In the genomic region with DNA sequence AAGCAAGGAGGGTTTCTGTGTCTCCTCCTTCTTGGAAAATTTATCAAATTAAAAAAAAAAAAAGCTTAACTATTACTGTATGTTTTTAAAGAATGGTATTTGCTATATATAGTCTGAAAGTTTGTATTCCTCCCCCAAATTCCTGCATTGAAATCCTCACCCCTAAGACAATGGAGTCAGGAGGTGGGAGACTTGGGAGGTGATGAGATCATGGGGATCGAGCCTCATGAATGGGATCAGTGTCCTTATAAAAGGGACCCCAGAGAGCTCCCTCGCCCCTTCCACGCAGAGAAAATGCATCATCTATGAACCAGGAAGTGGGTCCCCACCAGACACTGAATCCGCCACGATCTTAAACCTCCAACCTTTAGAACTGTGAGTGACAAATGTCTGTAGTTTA, we compare ENCODE assay signal across 12 cellular contexts.
"Had no signal": no experiment of that assay in that cellular context is flagged by ENCODE, and none has a peak within 500 bp of the region (broad histone marks: within the 10 kb centered on the region; RNA-seq: fewer than 3 reads in every experiment).

No MANE protein-coding gene starts in this region.

- DNase-seq: activated CD4-positive, alpha-beta T cell treated with anti-CD3 and anti-CD28 coated beads for 1 hour; activated CD4-positive, alpha-beta T cell treated with anti-CD3 and anti-CD28 coated beads, Interleukin-2, amount 50 U/mL, for 48 hours; activated T-cell treated with anti-CD3 and anti-CD28 coated beads, Interleukin-2, amount 50 U/mL, for 48 hours; effector CD8-positive, alpha-beta T cell; kidney glomerular epithelial cell; stimulated activated CD4-positive, alpha-beta T cell treated with anti-CD3 and anti-CD28 coated beads, Interleukin-15, amount 100 ng/mL, for 24 hours; stimulated activated CD4-positive, alpha-beta T cell treated with anti-CD3 and anti-CD28 coated beads, Interleukin-4, amount 100 ng/mL, for 4 hours; T-helper 9 cell had no signal

- H3K4me3 ChIP-seq: ascending aorta, coronary artery, tibial artery had no signal

- H3K4me1 ChIP-seq: ascending aorta, tibial artery had no signal

- H3K27ac ChIP-seq: ascending aorta, coronary artery, neutrophil, tibial artery had no signal

- H3K9me3 ChIP-seq: ascending aorta, neutrophil, tibial artery had no signal

- H3K27me3 ChIP-seq: ascending aorta, neutrophil, tibial artery had no signal
